ENCODE assay signal across 18 cellular contexts in genomic region chr5:96070625-96071246, GRCh38.
A peak's percentile ranks its signal among the peaks of the same experiment; 100 is the strongest.
DNase-seq lines count a peak whose midpoint lies in the region; ATAC-seq and TF ChIP-seq lines count a peak whose summit lies in the region.
"Had no signal": no experiment of that assay in that cellular context is flagged by ENCODE, and none has a peak within 500 bp of the region (broad histone marks: within the 10 kb centered on the region; RNA-seq: fewer than 3 reads in every experiment).

No MANE protein-coding gene starts in this region.

- no peaks in the 10 kb centered on the region for H3F3A ChIP-seq in PC-3 (ENCODE audit: low read length, unreplicated experiment)

- H3K27me3 Mint-ChIP-seq in activated T-helper 2 cell treated with anti-CD3 and anti-CD28 coated beads, Interferon-gamma antibody, Interleukin-2, Interleukin-4, amounts not matched to agents 10 μg/mL and 5 μg/mL and 100 μg/mL, durations not matched to agents 14 hours and 24 hours and 36 hours (ENCODE audit: low read depth): no peaks in the 10 kb centered on the region
- H3K27me3 Mint-ChIP-seq: activated CD4-positive, alpha-beta T cell treated with anti-CD3 and anti-CD28 coated beads, Interleukin-2, amount 10 ng/mL, durations not matched to agents 7 days and 5 days; effector memory CD8-positive, alpha-beta T cell; naive B cell had no signal

- peak; percentile 0 for DNase-seq in GF-D8 (lab: John Stamatoyannopoulos, UW)
- DNase-seq in MV-4-11 (lab: John Stamatoyannopoulos, UW): peak; percentile 87
- DNase-seq in activated T-helper 2 cell treated with anti-CD3 and anti-CD28 coated beads, Interferon-gamma antibody, Interleukin-2, Interleukin-4, amounts not matched to agents 10 μg/mL and 5 μg/mL and 100 μg/mL, durations not matched to agents 14 hours and 24 hours and 36 hours (ENCODE audit: low spot score): no peak
- DNase-seq in stimulated activated effector memory CD8-positive, alpha-beta T cell treated with anti-CD3 and anti-CD28 coated beads, Interleukin-12 subunit alpha, Interleukin-12 subunit beta, amount 100 ng/mL, for 72 hours (ENCODE audit: low spot score in 2 of 2): no peak
- DNase-seq in stimulated activated CD4-positive, alpha-beta T cell treated with anti-CD3 and anti-CD28 coated beads, Interleukin-2, amount 100 ng/mL, for 24 hours: no peak
- no peak for DNase-seq in PC-3
- DNase-seq: activated CD4-positive, alpha-beta T cell treated with anti-CD3 and anti-CD28 coated beads, Interleukin-2, amount 10 ng/mL, durations not matched to agents 7 days and 5 days; activated CD8-positive, alpha-beta memory T cell treated with anti-CD3 and anti-CD28 coated beads, Interleukin-2, amount 50 U/mL, for 4 hours; activated naive CD4-positive, alpha-beta T cell; effector memory CD8-positive, alpha-beta T cell; kidney; MG63; naive B cell; NCI-H2081 treated with DMSO at 0.1 percent for 48 hours; NCI-H510A treated with DMSO at 0.1 percent for 48 hours; posterior cingulate gyrus had no signal

- H3K27ac Mint-ChIP-seq in activated T-helper 2 cell treated with anti-CD3 and anti-CD28 coated beads, Interferon-gamma antibody, Interleukin-2, Interleukin-4, amounts not matched to agents 10 μg/mL and 5 μg/mL and 100 μg/mL, durations not matched to agents 14 hours and 24 hours and 36 hours: peak overlapping the region; percentile 80
- no peak overlapping the region for H3K27ac Mint-ChIP-seq in stimulated activated effector memory CD8-positive, alpha-beta T cell treated with anti-CD3 and anti-CD28 coated beads, Interleukin-12 subunit alpha, Interleukin-12 subunit beta, amount 100 ng/mL, for 72 hours
- H3K27ac Mint-ChIP-seq: activated CD4-positive, alpha-beta T cell treated with anti-CD3 and anti-CD28 coated beads, Interleukin-2, amount 10 ng/mL, durations not matched to agents 7 days and 5 days; effector memory CD8-positive, alpha-beta T cell had no signal

- peak; percentile 17 for ATAC-seq in stimulated activated effector memory CD8-positive, alpha-beta T cell treated with anti-CD3 and anti-CD28 coated beads, Interleukin-12 subunit alpha, Interleukin-12 subunit beta, amount 100 ng/mL, for 72 hours
- no peak for ATAC-seq in PC-3
- no peak for ATAC-seq in activated CD4-positive, CD25-positive, alpha-beta regulatory T cell treated with anti-CD3 and anti-CD28 coated beads, Interleukin-2, amount 50 U/mL, for 24 hours
- ATAC-seq: effector memory CD8-positive, alpha-beta T cell had no signal

- no peak overlapping the region for H2AFZ ChIP-seq in PC-3 (ENCODE audit: low read length)

- H3K4me2 ChIP-seq in PC-3 (ENCODE audit: low read length): no peak overlapping the region

- no peaks in the 10 kb centered on the region for H3K27me3 ChIP-seq in PC-3 (ENCODE audit: low read length)
- H3K27me3 ChIP-seq: MG63 had no signal

- peaks cover 65% of the 10 kb centered on the region for H3K4me1 Mint-ChIP-seq in activated T-helper 2 cell treated with anti-CD3 and anti-CD28 coated beads, Interferon-gamma antibody, Interleukin-2, Interleukin-4, amounts not matched to agents 10 μg/mL and 5 μg/mL and 100 μg/mL, durations not matched to agents 14 hours and 24 hours and 36 hours (ENCODE audit: low read depth)
- peaks cover 26% of the 10 kb centered on the region for H3K4me1 Mint-ChIP-seq in stimulated activated effector memory CD8-positive, alpha-beta T cell treated with anti-CD3 and anti-CD28 coated beads, Interleukin-12 subunit alpha, Interleukin-12 subunit beta, amount 100 ng/mL, for 72 hours
- H3K4me1 Mint-ChIP-seq: naive B cell had no signal

- H3K4me1 ChIP-seq in PC-3 (ENCODE audit: insufficient read depth, low read length): peaks cover 54% of the 10 kb centered on the region

- no peak overlapping the region for H3K4me3 Mint-ChIP-seq in activated T-helper 2 cell treated with anti-CD3 and anti-CD28 coated beads, Interferon-gamma antibody, Interleukin-2, Interleukin-4, amounts not matched to agents 10 μg/mL and 5 μg/mL and 100 μg/mL, durations not matched to agents 14 hours and 24 hours and 36 hours (ENCODE audit: low read depth)
- no peak overlapping the region for H3K4me3 Mint-ChIP-seq in stimulated activated effector memory CD8-positive, alpha-beta T cell treated with anti-CD3 and anti-CD28 coated beads, Interleukin-12 subunit alpha, Interleukin-12 subunit beta, amount 100 ng/mL, for 72 hours
- H3K4me3 Mint-ChIP-seq: activated CD4-positive, alpha-beta T cell treated with anti-CD3 and anti-CD28 coated beads, Interleukin-2, amount 10 ng/mL, durations not matched to agents 7 days and 5 days; effector memory CD8-positive, alpha-beta T cell had no signal

- no peaks in the 10 kb centered on the region for H3K9me2 ChIP-seq in PC-3 (replicated peaks; ENCODE audit: low read length)

- no peaks in the 10 kb centered on the region for H3K9me3 ChIP-seq in PC-3 (ENCODE audit: low read length)
- H3K9me3 ChIP-seq: MG63 had no signal

- H3K27ac ChIP-seq in PC-3 (ENCODE audit: low read length): no peak overlapping the region
- H3K27ac ChIP-seq: C4-2B had no signal

- no peak overlapping the region for H3K4me3 ChIP-seq in PC-3 (ENCODE audit: low read length)
- H3K4me3 ChIP-seq: MG63 had no signal

- H3K79me2 ChIP-seq in PC-3 (ENCODE audit: low read length): no peaks in the 10 kb centered on the region

- no peak overlapping the region for H3K9ac ChIP-seq in PC-3 (ENCODE audit: low read length)

- no peaks in the 10 kb centered on the region for H3K36me3 ChIP-seq in PC-3 (ENCODE audit: low read depth, low read length)
- H3K36me3 ChIP-seq: MG63 had no signal

- H3K36me3 Mint-ChIP-seq in activated T-helper 2 cell treated with anti-CD3 and anti-CD28 coated beads, Interferon-gamma antibody, Interleukin-2, Interleukin-4, amounts not matched to agents 10 μg/mL and 5 μg/mL and 100 μg/mL, durations not matched to agents 14 hours and 24 hours and 36 hours (ENCODE audit: low read depth): peaks cover 8% of the 10 kb centered on the region
- no peaks in the 10 kb centered on the region for H3K36me3 Mint-ChIP-seq in stimulated activated effector memory CD8-positive, alpha-beta T cell treated with anti-CD3 and anti-CD28 coated beads, Interleukin-12 subunit alpha, Interleukin-12 subunit beta, amount 100 ng/mL, for 72 hours
- H3K36me3 Mint-ChIP-seq: naive B cell had no signal

- intact Hi-C loops in activated T-helper 2 cell treated with anti-CD3 and anti-CD28 coated beads, Interferon-gamma antibody, Interleukin-2, Interleukin-4, amounts not matched to agents 10 μg/mL and 5 μg/mL and 100 μg/mL, durations not matched to agents 14 hours and 24 hours and 36 hours (cut with micrococcal nuclease): no loop called here
- intact Hi-C loops in PC-3 (cut with micrococcal nuclease): no loop called here

- POLR2A ChIA-PET in PC-3 (lab: Charles Lee; ENCODE audit: unreplicated experiment): no interaction called here

- no TSS peak for BruUV-seq in PC-3 (replicated peaks; lab: Mats Ljungman, UMichigan)

- H4K20me1 ChIP-seq in PC-3 (ENCODE audit: low read length): no peaks in the 10 kb centered on the region

- H3K9me3 Mint-ChIP-seq in activated T-helper 2 cell treated with anti-CD3 and anti-CD28 coated beads, Interferon-gamma antibody, Interleukin-2, Interleukin-4, amounts not matched to agents 10 μg/mL and 5 μg/mL and 100 μg/mL, durations not matched to agents 14 hours and 24 hours and 36 hours: no peaks in the 10 kb centered on the region
- H3K9me3 Mint-ChIP-seq in stimulated activated effector memory CD8-positive, alpha-beta T cell treated with anti-CD3 and anti-CD28 coated beads, Interleukin-12 subunit alpha, Interleukin-12 subunit beta, amount 100 ng/mL, for 72 hours: no peaks in the 10 kb centered on the region
- H3K9me3 Mint-ChIP-seq: activated CD4-positive, alpha-beta T cell treated with anti-CD3 and anti-CD28 coated beads, Interleukin-2, amount 10 ng/mL, durations not matched to agents 7 days and 5 days; effector memory CD8-positive, alpha-beta T cell; naive B cell had no signal

- no peak for TF ChIP-seq CTCF in PC-3 (conservative IDR thresholded peaks at IDR 0.05; ENCODE audit: low read depth, low read length)

- CTCF ChIA-PET in PC-3 (lab: Charles Lee): no interaction called here

Comparison
In these comparisons a context has a peak if more than half of its experiments do, and no peak if none do; other contexts are left out.
1. DNase-seq: peak in GF-D8 (single experiment) and MV-4-11 (single experiment); none in activated T-helper 2 cell treated with anti-CD3 and anti-CD28 coated beads, Interferon-gamma antibody, Interleukin-2, Interleukin-4, amounts not matched to agents 10 μg/mL and 5 μg/mL and 100 μg/mL, durations not matched to agents 14 hours and 24 hours and 36 hours (single experiment), stimulated activated effector memory CD8-positive, alpha-beta T cell treated with anti-CD3 and anti-CD28 coated beads, Interleukin-12 subunit alpha, Interleukin-12 subunit beta, amount 100 ng/mL, for 72 hours (0 of 2), stimulated activated CD4-positive, alpha-beta T cell treated with anti-CD3 and anti-CD28 coated beads, Interleukin-2, amount 100 ng/mL, for 24 hours (0 of 2) and PC-3 (single experiment).